8 cellular contexts compared by ENCODE assay signal in genomic region chrX:134562002-134562401, GRCh38.
"Had no signal": no experiment of that assay in that cellular context is flagged by ENCODE, and none has a peak within 500 bp of the region (broad histone marks: within the 10 kb centered on the region; RNA-seq: fewer than 3 reads in every experiment).

No MANE protein-coding gene starts in this region.

- ATAC-seq: HepG2 had no signal

- H3K4me3 Mint-ChIP-seq: IgD-negative memory B cell had no signal

- H3K4me1 Mint-ChIP-seq: IgD-negative memory B cell had no signal

- H3K4me2 ChIP-seq: KMS-11 had no signal

- H3K36me3 Mint-ChIP-seq: IgD-negative memory B cell had no signal

- DNase-seq: IMR-90, KBM-7, KG1 had no signal

- H3K27ac ChIP-seq: HL-60, KMS-11 had no signal

- H3K27ac Mint-ChIP-seq: IgD-negative memory B cell had no signal

- H3K9ac ChIP-seq: KMS-11 had no signal

- H3K9me3 Mint-ChIP-seq: IgD-negative memory B cell had no signal

- FAIRE-seq: HepG2, HTR-8/SVneo had no signal
